ENCODE assay signal across 1 cellular context in genomic region chr12:119047641-119048040, GRCh38.
A peak's percentile ranks its signal among the peaks of the same experiment; 100 is the strongest.
TF ChIP-seq lines count a peak whose summit lies in the region.

No MANE protein-coding gene starts in this region.

TF ChIP-seq in K562, 482 proteins besides CTCF, POLR2A, EP300 and RAD21 (continued from another document):
- TF ChIP-seq PATZ1 (CRISPR knock-in tag; IDR thresholded peaks at IDR 0.05; ENCODE audit: borderline replicate concordance) (no peak), SMARCE1 (IDR thresholded peaks at IDR 0.05) (no peak), TBL1XR1 (IDR thresholded peaks at IDR 0.05; ENCODE audit: low read length in 2 of 2) (no peak), RBM25 (IDR thresholded peaks at IDR 0.05; ENCODE audit: low read depth, low read length, severe bottlenecking) (no peak), USF2 (CRISPR knock-in tag; IDR thresholded peaks at IDR 0.05) (peak; percentile 48), FUS (optimal IDR thresholded peaks at IDR 0.05; ENCODE audit: low read depth, low read length) (no peak)
